8 cellular contexts compared by ENCODE assay signal in the genomic region with DNA sequence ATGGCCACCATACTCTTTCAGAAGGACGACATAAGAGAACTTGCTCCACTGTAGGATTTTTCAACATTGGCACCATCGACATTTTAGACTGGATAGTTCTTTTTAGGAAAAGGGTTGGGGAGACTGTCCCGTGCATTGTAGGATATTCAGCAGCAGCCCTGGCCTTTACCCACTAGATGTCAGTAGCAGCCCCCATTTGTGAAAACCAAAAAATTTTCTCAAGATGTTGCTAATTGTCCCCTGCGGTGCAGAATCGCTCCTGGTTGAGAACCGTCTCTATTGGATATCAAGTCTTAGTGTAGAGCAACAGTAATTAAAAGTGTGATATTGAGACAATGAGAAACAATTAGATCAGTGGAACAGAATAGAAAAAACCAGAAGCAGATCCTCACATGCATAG.
DNase-seq lines count a peak whose midpoint lies in the region; ATAC-seq, FAIRE-seq and TF ChIP-seq lines count a peak whose summit lies in the region.
"Not testable (repeated sequence)": the region's sequence is repeated elsewhere in the genome, so short reads cannot be mapped to it uniquely, and the experiment has no call there.

No MANE protein-coding gene starts in this region.

- TF ChIP-seq CTCF in C4-2B (conservative IDR thresholded peaks at IDR 0.05), result peak; percentile 22
- peak; percentile 61 for TF ChIP-seq CTCF in Panc1 (IDR thresholded peaks at IDR 0.05)
- peak; percentile 34 to 53 (median 43); a peak in 5 of 6 replicates for TF ChIP-seq CTCF in K562 (IDR thresholded peaks at IDR 0.05 in 2 of 3, conservative IDR thresholded peaks at IDR 0.05 in 1 of 3; ENCODE audit: insufficient read depth in 2 of 3, low read depth in 1 of 3, low read length in 3 of 3)
- peak; percentile 12 for TF ChIP-seq CTCF in fibroblast of mammary gland (conservative IDR thresholded peaks at IDR 0.05; ENCODE audit: control insufficient read depth, insufficient read depth, low read depth, low read length)
- peak; percentile 27 for TF ChIP-seq CTCF in kidney epithelial cell (IDR thresholded peaks at IDR 0.05; ENCODE audit: insufficient read depth, low read length, poor library complexity, severe bottlenecking)
- peak; percentile 18 for TF ChIP-seq CTCF in psoas muscle (IDR thresholded peaks at IDR 0.05)

- not testable (repeated sequence) for H3K4me2 ChIP-seq in K562 (ENCODE audit: insufficient read depth, low read length)

- POLR2A ChIA-PET in Panc1 (lab: Charles Lee); K562 (lab: Yijun Ruan, JAX): not testable (repeated sequence)

- H2AFZ ChIP-seq in K562 (ENCODE audit: low read depth, low read length), result not testable (repeated sequence)

- not testable (repeated sequence) for H4K20me1 ChIP-seq in K562 (replicated peaks; ENCODE audit: control insufficient read depth, insufficient read depth, low read length)

- H3K9me3 ChIP-seq in Panc1 (ENCODE audit: control insufficient read depth, insufficient read depth, low read depth, low read length); K562 (replicated peaks; ENCODE audit: control insufficient read depth, insufficient read depth, low read depth, low read length); psoas muscle: not testable (repeated sequence)

- H3K27me3 ChIP-seq in Panc1 (ENCODE audit: control insufficient read depth, insufficient read depth, low read length); K562 (ENCODE audit: control insufficient read depth in 2 of 2, insufficient read depth in 2 of 2, low read length in 2 of 2); kidney epithelial cell (ENCODE audit: control insufficient read depth, insufficient read depth, low read length); psoas muscle (ENCODE audit: insufficient read depth in 3 of 3, low read length in 2 of 3): not testable (repeated sequence)

- H3K27ac ChIP-seq in C4-2B; Panc1 (ENCODE audit: low read length); K562 (ENCODE audit: extremely low read depth, low read depth, low read length); psoas muscle: not testable (repeated sequence)

- H3K9me1 ChIP-seq in K562 (ENCODE audit: control insufficient read depth, insufficient read depth, low read length), result not testable (repeated sequence)

- not testable (repeated sequence) for H3K4me1 ChIP-seq in Panc1 (ENCODE audit: control insufficient read depth, insufficient read depth, low read length); K562 (replicated peaks in 1 of 2; ENCODE audit: control insufficient read depth in 2 of 2, insufficient read depth in 2 of 2, low read length in 2 of 2); psoas muscle

- peak; percentile 21 for FAIRE-seq in GM12892 (lab: Jason Lieb, UNC)
- peak; percentile 94 for FAIRE-seq in K562 (lab: Jason Lieb, UNC)

- H3K9ac ChIP-seq in K562 (ENCODE audit: insufficient read depth in 1 of 2, low read depth in 2 of 2, low read length in 2 of 2), result not testable (repeated sequence)

- not testable (repeated sequence) for TF ChIP-seq POLR2A in GM12892 (IDR thresholded peaks at IDR 0.05; ENCODE audit: low read depth, low read length); K562 (conservative IDR thresholded peaks at IDR 0.05)

- intact Hi-C loops in Panc1 (cut with micrococcal nuclease; ENCODE audit: unreplicated experiment); psoas muscle (cut with DNase I): not testable (repeated sequence)
- intact Hi-C loops in K562 (cut with micrococcal nuclease), result loop anchor here (10.0 kb wide), 1 partner anchor 188 kb away; no protein-coding TSS in a partner anchor

- WGBS in K562 (ENCODE audit: insufficient coverage, low coverage, missing lambda C conversion rate), result 7% methylated on average over 5 of the region's 6 CpGs
- WGBS in psoas muscle, 3 donors, result 16 to 52% (median 18%) methylated on average over 6 of the region's 6 CpGs

- H3K79me2 ChIP-seq in K562 (ENCODE audit: control insufficient read depth, insufficient read depth, low read length), result not testable (repeated sequence)

- not testable (repeated sequence) for TF ChIP-seq EP300 in K562 (IDR thresholded peaks at IDR 0.05; ENCODE audit: low read length)

- not testable (repeated sequence) for H3K4me3 ChIP-seq in Panc1 (ENCODE audit: low read depth in 2 of 2, low read length in 2 of 2); K562; fibroblast of mammary gland (ENCODE audit: control insufficient read depth, low read depth, low read length); kidney epithelial cell (ENCODE audit: low read depth, low read length); psoas muscle

- CTCF ChIA-PET in Panc1 (lab: Charles Lee), result interaction anchor here (0.5 kb wide), 1 partner anchor 567 kb away, joined by 7 read pairs; no protein-coding TSS in a partner anchor
- CTCF ChIA-PET in K562 (lab: Yijun Ruan, JAX; ENCODE audit: low intra/inter-chr PET ratio), result not testable (repeated sequence)

- not testable (repeated sequence) for H3K36me3 ChIP-seq in Panc1 (ENCODE audit: control insufficient read depth, insufficient read depth, low read length); K562 (ENCODE audit: control insufficient read depth, insufficient read depth, low read length); kidney epithelial cell (ENCODE audit: control insufficient read depth, insufficient read depth, low read length); psoas muscle (ENCODE audit: insufficient read depth in 1 of 2, low read depth in 1 of 2)

- peak in 1 of 2 experiments; percentile 8; a peak in 1 of 4 replicates for TF ChIP-seq RAD21 in K562 (CRISPR knock-in tag; conservative IDR thresholded peaks at IDR 0.05 in 1 of 2, IDR thresholded peaks at IDR 0.05 in 1 of 2)

- BruUV-seq in Panc1 (replicated peaks; lab: Mats Ljungman, UMichigan); K562 (replicated peaks; lab: Mats Ljungman, UMichigan): not testable (repeated sequence)

- peak; percentile 44 for ATAC-seq in HG02759 (IDR thresholded peaks at IDR 0.05; ENCODE audit: unreplicated experiment)
- peak; percentile 87 for ATAC-seq in Panc1
- peak; percentile 89 for ATAC-seq in K562
- ATAC-seq in psoas muscle, result peak in 3 of 4 donors; percentile 64 to 73 (median 64)

- in situ Hi-C loops in Panc1 (cut with HindIII; ENCODE audit: low pct_unique_long_range_greater_than_20kb, low sequenced_read_pairs); K562 (cut with MboI): not testable (repeated sequence)

- DNase-seq in GM12892 (ENCODE audit: insufficient read length); Panc1 (ENCODE audit: low read depth, low spot score); K562 (ENCODE audit: extremely low read depth in 1 of 4, low spot score in 3 of 4); fibroblast of mammary gland (ENCODE audit: low read depth); kidney epithelial cell (ENCODE audit: low read depth); psoas muscle: not testable (repeated sequence)
